Comparison of ENCODE assay signal across 11 cellular contexts in genomic region chr9:133060417-133060841, GRCh38.
DNase-seq lines count a peak whose midpoint lies in the region; ATAC-seq, FAIRE-seq and TF ChIP-seq lines count a peak whose summit lies in the region.
"Had no signal": no experiment of that assay in that cellular context is flagged by ENCODE, and none has a peak within 500 bp of the region (broad histone marks: within the 10 kb centered on the region; RNA-seq: fewer than 3 reads in every experiment).

No MANE protein-coding gene starts in this region.

- no peak for TF ChIP-seq POLR2A in erythroblast (IDR thresholded peaks at IDR 0.05; ENCODE audit: low read length)

- peak overlapping the region; percentile 94 for H3K27ac Mint-ChIP-seq in activated naive CD4-positive, alpha-beta T cell treated with anti-CD3 and anti-CD28 coated beads, Interleukin-2, amount 10 ng/mL, durations not matched to agents 7 days and 5 days

- DNase-seq in activated naive CD4-positive, alpha-beta T cell treated with anti-CD3 and anti-CD28 coated beads, Interleukin-2, amount 10 ng/mL, durations not matched to agents 7 days and 5 days: peak; percentile 40
- no peak for DNase-seq in activated naive CD4-positive, alpha-beta T cell (lab: John Stamatoyannopoulos, UW)
- DNase-seq in OCI-M1 (lab: John Stamatoyannopoulos, UW) (peak; percentile 31), erythroblast (lab: John Stamatoyannopoulos, UW) (peak; percentile 37 to 72), D721Med (ENCODE audit: insufficient read length, low spot score) (no peak), NCI-H510A treated with DMSO at 0.1 percent for 48 hours (lab: John Stamatoyannopoulos, UW) (no peak)
- no peak for DNase-seq in stimulated activated naive CD8-positive, alpha-beta T cell treated with anti-CD3 and anti-CD28 coated beads, Interleukin-15, Interleukin-2, amounts not matched to agents 100 U/mL and 50 U/mL, for 24 hours
- DNase-seq: colonic mucosa, glutamatergic neuron, SIG-M5 had no signal

- peak; percentile 24 for ATAC-seq in stimulated activated naive CD8-positive, alpha-beta T cell treated with anti-CD3 and anti-CD28 coated beads, Interleukin-15, Interleukin-2, amounts not matched to agents 100 U/mL and 50 U/mL, for 24 hours
- ATAC-seq in GM18498 (IDR thresholded peaks at IDR 0.05; ENCODE audit: unreplicated experiment): no peak

- H3K27me3 Mint-ChIP-seq in activated naive CD4-positive, alpha-beta T cell treated with anti-CD3 and anti-CD28 coated beads, Interleukin-2, amount 10 ng/mL, durations not matched to agents 7 days and 5 days: no peaks in the 10 kb centered on the region

- H3K4me1 Mint-ChIP-seq in activated naive CD4-positive, alpha-beta T cell treated with anti-CD3 and anti-CD28 coated beads, Interleukin-2, amount 10 ng/mL, durations not matched to agents 7 days and 5 days: peaks cover 65% of the 10 kb centered on the region

- H3K36me3 Mint-ChIP-seq in activated naive CD4-positive, alpha-beta T cell treated with anti-CD3 and anti-CD28 coated beads, Interleukin-2, amount 10 ng/mL, durations not matched to agents 7 days and 5 days: peaks cover 21% of the 10 kb centered on the region

- H3K4me3 Mint-ChIP-seq in activated naive CD4-positive, alpha-beta T cell treated with anti-CD3 and anti-CD28 coated beads, Interleukin-2, amount 10 ng/mL, durations not matched to agents 7 days and 5 days: peak overlapping the region; percentile 21

- TF ChIP-seq CTCF in D721Med (IDR thresholded peaks at IDR 0.05; ENCODE audit: insufficient read depth, missing control alignments): no peak

- FAIRE-seq in D721Med (lab: Jason Lieb, UNC): no peak

- CTCF ChIA-PET in activated naive CD4-positive, alpha-beta T cell treated with anti-CD3 and anti-CD28 coated beads, Interleukin-2, amount 10 ng/mL, durations not matched to agents 7 days and 5 days (lab: Charles Lee): interaction anchor here (0.7 to 1.3 kb wide), 3 partner anchors 12 to 84 kb away, joined by 3 read pairs; no protein-coding TSS in a partner anchor

- H3K9me3 Mint-ChIP-seq in activated naive CD4-positive, alpha-beta T cell treated with anti-CD3 and anti-CD28 coated beads, Interleukin-2, amount 10 ng/mL, durations not matched to agents 7 days and 5 days: no peaks in the 10 kb centered on the region

Comparison
In these comparisons a context has a peak if more than half of its experiments do, and no peak if none do; other contexts are left out.
1. DNase-seq: peak in activated naive CD4-positive, alpha-beta T cell treated with anti-CD3 and anti-CD28 coated beads, Interleukin-2, amount 10 ng/mL, durations not matched to agents 7 days and 5 days (single experiment), OCI-M1 (single experiment) and erythroblast (2 of 2); none in activated naive CD4-positive, alpha-beta T cell (0 of 4), stimulated activated naive CD8-positive, alpha-beta T cell treated with anti-CD3 and anti-CD28 coated beads, Interleukin-15, Interleukin-2, amounts not matched to agents 100 U/mL and 50 U/mL, for 24 hours (single experiment), D721Med (single experiment) and NCI-H510A treated with DMSO at 0.1 percent for 48 hours (single experiment).